ENCODE assay signal across 1 cellular context in the genomic region with DNA sequence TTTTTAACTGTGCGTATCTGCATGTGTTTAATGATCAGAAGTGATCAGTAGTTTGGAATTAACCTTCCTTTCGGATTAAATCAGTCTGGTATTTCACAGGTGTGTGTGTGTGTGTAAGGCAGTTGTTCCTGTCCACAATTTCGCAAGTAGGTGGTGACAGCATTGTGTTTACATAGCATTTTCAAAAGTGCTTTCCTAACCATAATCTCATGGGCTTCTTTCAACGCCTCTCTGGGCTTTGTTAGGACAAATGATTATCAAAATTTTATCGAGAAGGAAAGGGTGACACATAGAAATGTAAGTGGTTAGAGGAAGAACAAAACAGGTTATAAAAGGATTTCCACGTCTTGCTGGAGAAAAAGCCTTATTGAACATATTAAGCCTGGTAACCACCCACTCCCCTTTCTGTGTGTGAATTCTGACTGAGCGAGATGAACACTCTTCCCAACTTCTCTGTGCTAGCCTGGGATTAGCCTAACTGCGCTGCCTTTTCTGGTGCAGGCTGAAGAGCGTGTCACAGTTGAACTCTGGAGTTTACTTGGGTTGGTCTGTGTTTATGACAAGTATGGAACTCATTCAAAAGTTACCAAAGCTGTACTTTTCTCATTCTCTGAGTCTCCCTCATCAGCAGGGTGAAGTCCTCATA.
TF ChIP-seq lines count a peak whose summit lies in the region.

No MANE protein-coding gene starts in this region.

TF ChIP-seq in WTC11, 78 proteins besides CTCF, POLR2A, EP300 and RAD21:
- TF ChIP-seq, protein P1, sequence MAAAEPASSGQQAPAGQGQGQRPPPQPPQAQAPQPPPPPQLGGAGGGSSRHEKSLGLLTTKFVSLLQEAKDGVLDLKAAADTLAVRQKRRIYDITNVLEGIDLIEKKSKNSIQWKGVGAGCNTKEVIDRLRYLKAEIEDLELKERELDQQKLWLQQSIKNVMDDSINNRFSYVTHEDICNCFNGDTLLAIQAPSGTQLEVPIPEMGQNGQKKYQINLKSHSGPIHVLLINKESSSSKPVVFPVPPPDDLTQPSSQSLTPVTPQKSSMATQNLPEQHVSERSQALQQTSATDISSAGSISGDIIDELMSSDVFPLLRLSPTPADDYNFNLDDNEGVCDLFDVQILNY (CRISPR knock-in tag; IDR thresholded peaks at IDR 0.05): no peak
- TF ChIP-seq ZNF671 (CRISPR knock-in tag; IDR thresholded peaks at IDR 0.05): no peak
- no peak for TF ChIP-seq SMAD3 (CRISPR knock-in tag; IDR thresholded peaks at IDR 0.05; ENCODE audit: borderline replicate concordance)
- TF ChIP-seq FOXJ3 (CRISPR knock-in tag; IDR thresholded peaks at IDR 0.05; ENCODE audit: borderline replicate concordance): no peak
- no peak for TF ChIP-seq SMAD4 (CRISPR knock-in tag; IDR thresholded peaks at IDR 0.05)
- no peak for TF ChIP-seq ETV6 (CRISPR knock-in tag; IDR thresholded peaks at IDR 0.05)
- TF ChIP-seq RORB (CRISPR knock-in tag; IDR thresholded peaks at IDR 0.05): no peak
- no peak for TF ChIP-seq ZNF219 (CRISPR knock-in tag; IDR thresholded peaks at IDR 0.05; ENCODE audit: borderline replicate concordance)
- TF ChIP-seq, protein P2, sequence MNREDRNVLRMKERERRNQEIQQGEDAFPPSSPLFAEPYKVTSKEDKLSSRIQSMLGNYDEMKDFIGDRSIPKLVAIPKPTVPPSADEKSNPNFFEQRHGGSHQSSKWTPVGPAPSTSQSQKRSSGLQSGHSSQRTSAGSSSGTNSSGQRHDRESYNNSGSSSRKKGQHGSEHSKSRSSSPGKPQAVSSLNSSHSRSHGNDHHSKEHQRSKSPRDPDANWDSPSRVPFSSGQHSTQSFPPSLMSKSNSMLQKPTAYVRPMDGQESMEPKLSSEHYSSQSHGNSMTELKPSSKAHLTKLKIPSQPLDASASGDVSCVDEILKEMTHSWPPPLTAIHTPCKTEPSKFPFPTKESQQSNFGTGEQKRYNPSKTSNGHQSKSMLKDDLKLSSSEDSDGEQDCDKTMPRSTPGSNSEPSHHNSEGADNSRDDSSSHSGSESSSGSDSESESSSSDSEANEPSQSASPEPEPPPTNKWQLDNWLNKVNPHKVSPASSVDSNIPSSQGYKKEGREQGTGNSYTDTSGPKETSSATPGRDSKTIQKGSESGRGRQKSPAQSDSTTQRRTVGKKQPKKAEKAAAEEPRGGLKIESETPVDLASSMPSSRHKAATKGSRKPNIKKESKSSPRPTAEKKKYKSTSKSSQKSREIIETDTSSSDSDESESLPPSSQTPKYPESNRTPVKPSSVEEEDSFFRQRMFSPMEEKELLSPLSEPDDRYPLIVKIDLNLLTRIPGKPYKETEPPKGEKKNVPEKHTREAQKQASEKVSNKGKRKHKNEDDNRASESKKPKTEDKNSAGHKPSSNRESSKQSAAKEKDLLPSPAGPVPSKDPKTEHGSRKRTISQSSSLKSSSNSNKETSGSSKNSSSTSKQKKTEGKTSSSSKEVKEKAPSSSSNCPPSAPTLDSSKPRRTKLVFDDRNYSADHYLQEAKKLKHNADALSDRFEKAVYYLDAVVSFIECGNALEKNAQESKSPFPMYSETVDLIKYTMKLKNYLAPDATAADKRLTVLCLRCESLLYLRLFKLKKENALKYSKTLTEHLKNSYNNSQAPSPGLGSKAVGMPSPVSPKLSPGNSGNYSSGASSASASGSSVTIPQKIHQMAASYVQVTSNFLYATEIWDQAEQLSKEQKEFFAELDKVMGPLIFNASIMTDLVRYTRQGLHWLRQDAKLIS (CRISPR knock-in tag; IDR thresholded peaks at IDR 0.05; ENCODE audit: borderline replicate concordance): no peak
- TF ChIP-seq, protein P3, sequence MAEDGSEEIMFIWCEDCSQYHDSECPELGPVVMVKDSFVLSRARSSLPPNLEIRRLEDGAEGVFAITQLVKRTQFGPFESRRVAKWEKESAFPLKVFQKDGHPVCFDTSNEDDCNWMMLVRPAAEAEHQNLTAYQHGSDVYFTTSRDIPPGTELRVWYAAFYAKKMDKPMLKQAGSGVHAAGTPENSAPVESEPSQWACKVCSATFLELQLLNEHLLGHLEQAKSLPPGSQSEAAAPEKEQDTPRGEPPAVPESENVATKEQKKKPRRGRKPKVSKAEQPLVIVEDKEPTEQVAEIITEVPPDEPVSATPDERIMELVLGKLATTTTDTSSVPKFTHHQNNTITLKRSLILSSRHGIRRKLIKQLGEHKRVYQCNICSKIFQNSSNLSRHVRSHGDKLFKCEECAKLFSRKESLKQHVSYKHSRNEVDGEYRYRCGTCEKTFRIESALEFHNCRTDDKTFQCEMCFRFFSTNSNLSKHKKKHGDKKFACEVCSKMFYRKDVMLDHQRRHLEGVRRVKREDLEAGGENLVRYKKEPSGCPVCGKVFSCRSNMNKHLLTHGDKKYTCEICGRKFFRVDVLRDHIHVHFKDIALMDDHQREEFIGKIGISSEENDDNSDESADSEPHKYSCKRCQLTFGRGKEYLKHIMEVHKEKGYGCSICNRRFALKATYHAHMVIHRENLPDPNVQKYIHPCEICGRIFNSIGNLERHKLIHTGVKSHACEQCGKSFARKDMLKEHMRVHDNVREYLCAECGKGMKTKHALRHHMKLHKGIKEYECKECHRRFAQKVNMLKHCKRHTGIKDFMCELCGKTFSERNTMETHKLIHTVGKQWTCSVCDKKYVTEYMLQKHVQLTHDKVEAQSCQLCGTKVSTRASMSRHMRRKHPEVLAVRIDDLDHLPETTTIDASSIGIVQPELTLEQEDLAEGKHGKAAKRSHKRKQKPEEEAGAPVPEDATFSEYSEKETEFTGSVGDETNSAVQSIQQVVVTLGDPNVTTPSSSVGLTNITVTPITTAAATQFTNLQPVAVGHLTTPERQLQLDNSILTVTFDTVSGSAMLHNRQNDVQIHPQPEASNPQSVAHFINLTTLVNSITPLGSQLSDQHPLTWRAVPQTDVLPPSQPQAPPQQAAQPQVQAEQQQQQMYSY (CRISPR knock-in tag; IDR thresholded peaks at IDR 0.05): no peak
- TF ChIP-seq, protein P4, sequence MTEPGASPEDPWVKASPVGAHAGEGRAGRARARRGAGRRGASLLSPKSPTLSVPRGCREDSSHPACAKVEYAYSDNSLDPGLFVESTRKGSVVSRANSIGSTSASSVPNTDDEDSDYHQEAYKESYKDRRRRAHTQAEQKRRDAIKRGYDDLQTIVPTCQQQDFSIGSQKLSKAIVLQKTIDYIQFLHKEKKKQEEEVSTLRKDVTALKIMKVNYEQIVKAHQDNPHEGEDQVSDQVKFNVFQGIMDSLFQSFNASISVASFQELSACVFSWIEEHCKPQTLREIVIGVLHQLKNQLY (CRISPR knock-in tag; IDR thresholded peaks at IDR 0.05): no peak
- TF ChIP-seq ZNF138 (CRISPR knock-in tag; conservative IDR thresholded peaks at IDR 0.05): no peak
- no peak for TF ChIP-seq TEAD4 (CRISPR knock-in tag; IDR thresholded peaks at IDR 0.05)
TF ChIP-seq in WTC11: peak in this region for 0.
